ENCODE assay signal across 32 cellular contexts in genomic region chr6:29858006-29858405, GRCh38. TPM values are rescaled to one million over a fixed set of nuclear protein-coding genes. Genes with fewer than 3 reads are reported as not detected.
"Had no signal": no experiment of that assay in that cellular context is flagged by ENCODE, and none has a peak within 500 bp of the region (broad histone marks: within the 10 kb centered on the region; RNA-seq: fewer than 3 reads in every experiment).

No MANE protein-coding gene starts in this region.

- H3K27me3 ChIP-seq: thyroid gland, upper lobe of left lung, uterus, vagina had no signal

- DNase-seq: stimulated activated CD4-positive, alpha-beta T cell treated with anti-CD3 and anti-CD28 coated beads, Interleukin-2, amount 100 ng/mL, for 48 hours; stimulated activated CD4-positive, alpha-beta T cell treated with anti-CD3 and anti-CD28 coated beads, Interleukin-4, amount 100 ng/mL, for 1 hour; stimulated activated CD4-positive, alpha-beta T cell treated with anti-CD3 and anti-CD28 coated beads, Interleukin-4, amount 100 ng/mL, for 24 hours; stimulated activated CD4-positive, alpha-beta T cell treated with anti-CD3 and anti-CD28 coated beads, Interleukin-4, amount 100 ng/mL, for 4 hours; stimulated activated CD8-positive, alpha-beta memory T cell treated with anti-CD3 and anti-CD28 coated beads, Interleukin-4, amount 100 ng/mL, for 48 hours; stimulated activated naive B cell treated with anti-CD40 and anti-IgM and Interleukin-4, amounts not matched to agents 10 μg/mL and 1 μg/mL and 100 μg/mL, for 72 hours; stimulated activated naive CD4-positive, alpha-beta T cell; stimulated activated naive CD4-positive, alpha-beta T cell treated with Interleukin-2 at 50 U/mL for 16 hours; stimulated activated naive CD8-positive, alpha-beta T cell treated with anti-CD3 and anti-CD28 coated beads, Interleukin-15, amount 100 ng/mL, for 72 hours; stimulated activated naive CD8-positive, alpha-beta T cell treated with anti-CD3 and anti-CD28 coated beads, Interleukin-15, Interleukin-2, amounts not matched to agents 100 U/mL and 50 U/mL, for 24 hours; stomach; substantia nigra; thyroid gland; tibial artery; transverse colon; trophoblast cell; upper lobe of left lung; upper lobe of right lung; uterus had no signal

- H3K4me1 Mint-ChIP-seq: stimulated activated effector memory CD8-positive, alpha-beta T cell treated with anti-CD3 and anti-CD28 coated beads, Interleukin-12 subunit alpha, Interleukin-12 subunit beta, amount 100 ng/mL, for 72 hours; stimulated activated memory B cell treated with anti-CD40 and anti-IgM and Interleukin-4, amounts not matched to agents 10 μg/mL and 1 μg/mL and 100 μg/mL, for 72 hours; stimulated activated naive B cell treated with anti-CD40 and anti-IgM and Interleukin-4, amounts not matched to agents 10 μg/mL and 1 μg/mL and 100 μg/mL, for 72 hours; stimulated activated naive CD8-positive, alpha-beta T cell treated with anti-CD3 and anti-CD28 coated beads, Interleukin-15, amount 100 ng/mL, for 72 hours had no signal

- FAIRE-seq: urothelium cell line had no signal

- H3K4me1 ChIP-seq: stomach, suprapubic skin, thyroid gland, tibial artery, tibial nerve, transverse colon, upper lobe of left lung, upper lobe of right lung, uterus, vagina had no signal

- H3K36me3 Mint-ChIP-seq: stimulated activated effector memory CD8-positive, alpha-beta T cell treated with anti-CD3 and anti-CD28 coated beads, Interleukin-12 subunit alpha, Interleukin-12 subunit beta, amount 100 ng/mL, for 72 hours; stimulated activated memory B cell treated with anti-CD40 and anti-IgM and Interleukin-4, amounts not matched to agents 10 μg/mL and 1 μg/mL and 100 μg/mL, for 72 hours; stimulated activated naive B cell treated with anti-CD40 and anti-IgM and Interleukin-4, amounts not matched to agents 10 μg/mL and 1 μg/mL and 100 μg/mL, for 72 hours; type B pancreatic cell had no signal

- H3K9me3 Mint-ChIP-seq: stimulated activated effector memory CD8-positive, alpha-beta T cell treated with anti-CD3 and anti-CD28 coated beads, Interleukin-12 subunit alpha, Interleukin-12 subunit beta, amount 100 ng/mL, for 72 hours; stimulated activated memory B cell treated with anti-CD40 and anti-IgM and Interleukin-4, amounts not matched to agents 10 μg/mL and 1 μg/mL and 100 μg/mL, for 72 hours; stimulated activated naive B cell treated with anti-CD40 and anti-IgM and Interleukin-4, amounts not matched to agents 10 μg/mL and 1 μg/mL and 100 μg/mL, for 72 hours; stimulated activated naive CD8-positive, alpha-beta T cell treated with anti-CD3 and anti-CD28 coated beads, Interleukin-15, amount 100 ng/mL, for 72 hours; stimulated activated naive CD8-positive, alpha-beta T cell treated with anti-CD3 and anti-CD28 coated beads, Interleukin-15, Interleukin-2, amounts not matched to agents 100 ng/mL and 50 ng/mL, for 24 hours; type B pancreatic cell had no signal

- H3K36me3 ChIP-seq: stomach, suprapubic skin, thoracic aorta, thyroid gland, tibial artery, tibial nerve, transverse colon, upper lobe of left lung, upper lobe of right lung, uterus, vagina had no signal

- H3K27ac Mint-ChIP-seq: stimulated activated effector memory CD8-positive, alpha-beta T cell treated with anti-CD3 and anti-CD28 coated beads, Interleukin-12 subunit alpha, Interleukin-12 subunit beta, amount 100 ng/mL, for 72 hours; stimulated activated memory B cell treated with anti-CD40 and anti-IgM and Interleukin-4, amounts not matched to agents 10 μg/mL and 1 μg/mL and 100 μg/mL, for 72 hours; stimulated activated naive B cell treated with anti-CD40 and anti-IgM and Interleukin-4, amounts not matched to agents 10 μg/mL and 1 μg/mL and 100 μg/mL, for 72 hours; stimulated activated naive CD8-positive, alpha-beta T cell treated with anti-CD3 and anti-CD28 coated beads, Interleukin-15, amount 100 ng/mL, for 72 hours; stimulated activated naive CD8-positive, alpha-beta T cell treated with anti-CD3 and anti-CD28 coated beads, Interleukin-15, Interleukin-2, amounts not matched to agents 100 ng/mL and 50 ng/mL, for 24 hours; type B pancreatic cell had no signal

- H3K4me3 Mint-ChIP-seq: stimulated activated effector memory CD8-positive, alpha-beta T cell treated with anti-CD3 and anti-CD28 coated beads, Interleukin-12 subunit alpha, Interleukin-12 subunit beta, amount 100 ng/mL, for 72 hours; stimulated activated memory B cell treated with anti-CD40 and anti-IgM and Interleukin-4, amounts not matched to agents 10 μg/mL and 1 μg/mL and 100 μg/mL, for 72 hours; stimulated activated naive B cell treated with anti-CD40 and anti-IgM and Interleukin-4, amounts not matched to agents 10 μg/mL and 1 μg/mL and 100 μg/mL, for 72 hours; stimulated activated naive CD8-positive, alpha-beta T cell treated with anti-CD3 and anti-CD28 coated beads, Interleukin-15, amount 100 ng/mL, for 72 hours; stimulated activated naive CD8-positive, alpha-beta T cell treated with anti-CD3 and anti-CD28 coated beads, Interleukin-15, Interleukin-2, amounts not matched to agents 100 ng/mL and 50 ng/mL, for 24 hours; type B pancreatic cell had no signal

- H3K4me3 ChIP-seq: stomach, suprapubic skin, thoracic aorta, thyroid gland, tibial artery, tibial nerve, transverse colon, upper lobe of left lung, upper lobe of right lung, uterus, vagina had no signal

- H3K27ac ChIP-seq: stomach, suprapubic skin, thoracic aorta, thyroid gland, tibial artery, tibial nerve, transverse colon, upper lobe of left lung, upper lobe of right lung, uterus, vagina had no signal

- H3K9me3 ChIP-seq: stomach, suprapubic skin, thoracic aorta, thyroid gland, tibial artery, tibial nerve, transverse colon, upper lobe of left lung, upper lobe of right lung, uterus, vagina had no signal

RNA-seq across cellular contexts. Expression of gene HLA-G, which starts 30.4 kb away (rescaled TPM):
- total RNA-seq: stomach, subcutaneous adipose tissue, temporal lobe, tibial nerve, transverse colon, ureter, urinary bladder, vagina had no signal
- polyA plus RNA-seq: urinary bladder had no signal
